In genomic region chr13:36432106-36432544, GRCh38 we compare ENCODE assay signal across 8 cellular contexts. TPM values are rescaled to one million over a fixed set of nuclear protein-coding genes. Genes with fewer than 3 reads are reported as not detected.
A peak's percentile ranks its signal among the peaks of the same experiment; 100 is the strongest.
DNase-seq lines count a peak whose midpoint lies in the region; ATAC-seq and TF ChIP-seq lines count a peak whose summit lies in the region.

CCNA1 (plus strand) TSS chr13:36432495; CDS start chr13:36433057, 562 bp downstream.

- no peak for TF ChIP-seq CTCF in glutamatergic neuron (IDR thresholded peaks at IDR 0.05; ENCODE audit: partially characterized antibody, unreplicated experiment)

- peaks cover 14% of the 10 kb centered on the region for H3K4me1 Mint-ChIP-seq in activated T-cell treated with anti-CD3 and anti-CD28 coated beads, Interleukin-2, amount 50 U/mL, for 24 hours (ENCODE audit: low read depth)
- H3K4me1 Mint-ChIP-seq in activated T-helper 17 cell treated with anti-CD3 and anti-CD28 coated beads, Interleukin-2, amount 50 U/mL, for 72 hours = no peaks in the 10 kb centered on the region
- H3K4me1 Mint-ChIP-seq in glutamatergic neuron (ENCODE audit: low read depth, unreplicated experiment) = peaks cover 3% of the 10 kb centered on the region

- H3K36me3 Mint-ChIP-seq in activated T-cell treated with anti-CD3 and anti-CD28 coated beads, Interleukin-2, amount 50 U/mL, for 24 hours (ENCODE audit: low read depth) = no peaks in the 10 kb centered on the region
- no peaks in the 10 kb centered on the region for H3K36me3 Mint-ChIP-seq in activated T-helper 17 cell treated with anti-CD3 and anti-CD28 coated beads, Interleukin-2, amount 50 U/mL, for 72 hours (ENCODE audit: low read depth)
- H3K36me3 Mint-ChIP-seq in glutamatergic neuron (ENCODE audit: unreplicated experiment) = no peaks in the 10 kb centered on the region

- H3K27me3 Mint-ChIP-seq in activated T-cell treated with anti-CD3 and anti-CD28 coated beads, Interleukin-2, amount 50 U/mL, for 24 hours = peaks cover 75% of the 10 kb centered on the region
- H3K27me3 Mint-ChIP-seq in activated T-helper 17 cell treated with anti-CD3 and anti-CD28 coated beads, Interleukin-2, amount 50 U/mL, for 72 hours = peaks cover 53% of the 10 kb centered on the region
- peaks cover 20% of the 10 kb centered on the region for H3K27me3 Mint-ChIP-seq in glutamatergic neuron (ENCODE audit: unreplicated experiment)

- ATAC-seq in activated T-helper 17 cell treated with anti-CD3 and anti-CD28 coated beads, Interleukin-2, amount 50 U/mL, for 72 hours (replicated peaks) = peak; percentile 70

- H3K27ac Mint-ChIP-seq in activated T-cell treated with anti-CD3 and anti-CD28 coated beads, Interleukin-2, amount 50 U/mL, for 24 hours = no peak within 1 kb of the TSS
- no peak within 1 kb of the TSS for H3K27ac Mint-ChIP-seq in activated T-helper 17 cell treated with anti-CD3 and anti-CD28 coated beads, Interleukin-2, amount 50 U/mL, for 72 hours
- H3K27ac Mint-ChIP-seq in glutamatergic neuron (ENCODE audit: unreplicated experiment) = no peak within 1 kb of the TSS

- intact Hi-C loops in posterior vena cava (cut with DNase I) = no loop called here

- DNase-seq in activated T-cell treated with anti-CD3 and anti-CD28 coated beads, Interleukin-2, amount 50 U/mL, for 24 hours = no peak
- no peak for DNase-seq in activated T-cell treated with anti-CD3 and anti-CD28 coated beads, Interleukin-2, amount 50 U/mL, for 1 hour
- DNase-seq in NCI-H1092 treated with DMSO at 0.1 percent for 48 hours (lab: John Stamatoyannopoulos, UW) = peak; percentile 68
- DNase-seq in glutamatergic neuron = peak; percentile 79
- DNase-seq in posterior vena cava (ENCODE audit: low spot score) = peak; percentile 79
- DNase-seq in GOT3 (lab: John Stamatoyannopoulos, UW) = no peak
- no peak for DNase-seq in dermis blood vessel endothelial cell

- H3K9me3 Mint-ChIP-seq in activated T-cell treated with anti-CD3 and anti-CD28 coated beads, Interleukin-2, amount 50 U/mL, for 24 hours = no peaks in the 10 kb centered on the region
- H3K9me3 Mint-ChIP-seq in activated T-helper 17 cell treated with anti-CD3 and anti-CD28 coated beads, Interleukin-2, amount 50 U/mL, for 72 hours = peaks cover 3% of the 10 kb centered on the region
- no peaks in the 10 kb centered on the region for H3K9me3 Mint-ChIP-seq in glutamatergic neuron (ENCODE audit: unreplicated experiment)

- H3K4me3 Mint-ChIP-seq in activated T-cell treated with anti-CD3 and anti-CD28 coated beads, Interleukin-2, amount 50 U/mL, for 24 hours = peak within 1 kb of the TSS; percentile 55
- H3K4me3 Mint-ChIP-seq in activated T-helper 17 cell treated with anti-CD3 and anti-CD28 coated beads, Interleukin-2, amount 50 U/mL, for 72 hours = peak within 1 kb of the TSS; percentile 60
- H3K4me3 Mint-ChIP-seq in glutamatergic neuron (ENCODE audit: unreplicated experiment) = peak within 1 kb of the TSS; percentile 83

RNA-seq across cellular contexts. Expression of gene CCNA1, which starts in this region (rescaled TPM):
- total RNA-seq in activated T-helper 17 cell treated with anti-CD3 and anti-CD28 coated beads, Interleukin-2, amount 50 U/mL, for 72 hours = under 1 TPM; 0.34 to 0.76 TPM
- 4.3 TPM for total RNA-seq in glutamatergic neuron (ENCODE audit: unreplicated experiment)
- total RNA-seq in posterior vena cava = under 1 TPM; 0.23 to 0.33 TPM
- total RNA-seq in dermis blood vessel endothelial cell = 0.17 and 1.5 TPM in 2 replicates

Comparison
In these comparisons a context has a peak if more than half of its experiments do, and no peak if none do; other contexts are left out.
1. Peak in ATAC-seq in activated T-helper 17 cell treated with anti-CD3 and anti-CD28 coated beads, Interleukin-2, amount 50 U/mL, for 72 hours; RNA of the gene not detected or under 1 TPM.
2. Peak in DNase-seq in posterior vena cava; RNA of the gene not detected or under 1 TPM.
3. DNase-seq: peak in NCI-H1092 treated with DMSO at 0.1 percent for 48 hours (single experiment) and glutamatergic neuron (single experiment); none in activated T-cell treated with anti-CD3 and anti-CD28 coated beads, Interleukin-2, amount 50 U/mL, for 24 hours (single experiment), activated T-cell treated with anti-CD3 and anti-CD28 coated beads, Interleukin-2, amount 50 U/mL, for 1 hour (single experiment), GOT3 (single experiment) and dermis blood vessel endothelial cell (single experiment).
4. Peak in every context shown above with its lines, with median percentiles within 50 percentile points of each other: H3K4me3 Mint-ChIP-seq.